Comparison of ENCODE assay signal across 8 cellular contexts in genomic region chr22:42856865-42857704, GRCh38. TPM values are rescaled to one million over a fixed set of nuclear protein-coding genes. Genes with fewer than 3 reads are reported as not detected.
DNase-seq lines count a peak whose midpoint lies in the region; ATAC-seq, FAIRE-seq and TF ChIP-seq lines count a peak whose summit lies in the region.

A gene with protein sequence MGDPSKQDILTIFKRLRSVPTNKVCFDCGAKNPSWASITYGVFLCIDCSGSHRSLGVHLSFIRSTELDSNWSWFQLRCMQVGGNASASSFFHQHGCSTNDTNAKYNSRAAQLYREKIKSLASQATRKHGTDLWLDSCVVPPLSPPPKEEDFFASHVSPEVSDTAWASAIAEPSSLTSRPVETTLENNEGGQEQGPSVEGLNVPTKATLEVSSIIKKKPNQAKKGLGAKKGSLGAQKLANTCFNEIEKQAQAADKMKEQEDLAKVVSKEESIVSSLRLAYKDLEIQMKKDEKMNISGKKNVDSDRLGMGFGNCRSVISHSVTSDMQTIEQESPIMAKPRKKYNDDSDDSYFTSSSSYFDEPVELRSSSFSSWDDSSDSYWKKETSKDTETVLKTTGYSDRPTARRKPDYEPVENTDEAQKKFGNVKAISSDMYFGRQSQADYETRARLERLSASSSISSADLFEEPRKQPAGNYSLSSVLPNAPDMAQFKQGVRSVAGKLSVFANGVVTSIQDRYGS (minus strand): TSS chr22:42857273. CDS start chr22:42857182, 91 bp downstream.

- H3K27ac ChIP-seq in adrenal gland (peak within 1 kb of the TSS; percentile 97 to 100 (median 99)), heart left ventricle (peak within 1 kb of the TSS; percentile 87 to 98 (median 98)), transverse colon (peak within 1 kb of the TSS; percentile 94 to 98 (median 97))

- TF ChIP-seq POLR2A in GM12891 (IDR thresholded peaks at IDR 0.05; ENCODE audit: low read depth, low read length) (peak; percentile 83), adrenal gland (IDR thresholded peaks at IDR 0.05) (peak; percentile 91 to 96), heart left ventricle (IDR thresholded peaks at IDR 0.05) (peak; percentile 27 to 92), transverse colon (IDR thresholded peaks at IDR 0.05) (peak; percentile 81)

- no peak for TF ChIP-seq EP300 in transverse colon (IDR thresholded peaks at IDR 0.05; ENCODE audit: low read depth)

- WGBS in adrenal gland, 4 donors: 5 to 37% (median 13%) methylated on average over 11 to 111 of the region's 111 CpGs
- 5 to 25% (median 12%) methylated on average over 28 to 111 of the region's 111 CpGs for WGBS in heart left ventricle, 4 donors
- 21% methylated on average over 44 of the region's 111 CpGs; no CpG with 5 or more reads in 1 of the 2 donors for WGBS in transverse colon (ENCODE audit: low coverage in 1 of 2), 2 donors

- peak; percentile 98 for FAIRE-seq in GM12891 (lab: Jason Lieb, UNC)

- no peaks in the 10 kb centered on the region for H3K9me3 ChIP-seq in adrenal gland (replicated peaks in 1 of 3)
- H3K9me3 ChIP-seq in heart left ventricle: no peaks in the 10 kb centered on the region
- H3K9me3 ChIP-seq in transverse colon: no peaks in the 10 kb centered on the region

- TF ChIP-seq CTCF in adrenal gland (IDR thresholded peaks at IDR 0.05): no peak
- no peak for TF ChIP-seq CTCF in heart left ventricle (IDR thresholded peaks at IDR 0.05)
- no peak for TF ChIP-seq CTCF in transverse colon (IDR thresholded peaks at IDR 0.05)

- ATAC-seq in HG02798 (IDR thresholded peaks at IDR 0.05; ENCODE audit: poor library complexity, unreplicated experiment) (peak; percentile 93), heart left ventricle (peak; percentile 90 to 98 (median 96))

- H3K27me3 ChIP-seq in adrenal gland (no peaks in the 10 kb centered on the region), heart left ventricle (no peaks in the 10 kb centered on the region), transverse colon (no peaks in the 10 kb centered on the region)

- DNase-seq in GM12891 (ENCODE audit: insufficient read length, low spot score): peak; percentile 97
- peak; percentile 45 for DNase-seq in NCI-H1436 treated with DMSO at 0.1 percent for 48 hours (lab: John Stamatoyannopoulos, UW)
- peak; percentile 89 to 96 (median 91) for DNase-seq in T-helper 1 cell
- peak; percentile 91 to 96 (median 95) for DNase-seq in adrenal gland
- peak; percentile 94 to 98 (median 96) for DNase-seq in heart left ventricle
- DNase-seq in pons (ENCODE audit: low spot score): peak; percentile 87
- DNase-seq in transverse colon: peak; percentile 96

- H3K4me1 ChIP-seq in adrenal gland (replicated peaks in 1 of 2) (peaks cover 9 to 39% of the 10 kb centered on the region in 2 donors), heart left ventricle (peaks cover 0 to 35% (median 18%) of the 10 kb centered on the region in 12 donors), transverse colon (peaks cover 7 to 25% (median 20%) of the 10 kb centered on the region in 4 donors)

- H3K4me3 ChIP-seq in adrenal gland (peak within 1 kb of the TSS; percentile 61 to 97 (median 84)), heart left ventricle (peak within 1 kb of the TSS; percentile 72 to 95 (median 90)), transverse colon (peak within 1 kb of the TSS; percentile 35 to 87 (median 85))

- in situ Hi-C loops in transverse colon (cut with MboI; ENCODE audit: low pct_ligation_motif_present in 1 of 4, low pct_unique_long_range_greater_than_20kb in 1 of 4, low sequenced_read_pairs in 3 of 4): loop anchor here in 1 of 4 donors (25.0 kb wide), 2 partner anchors 180 to 195 kb away; no protein-coding TSS in a partner anchor

- intact Hi-C loops in adrenal gland (cut with DNase I): no loop called here
- intact Hi-C loops in heart left ventricle (cut with DNase I): loop anchor here in 3 of 10 donors (5.0 to 10.0 kb wide), 3 partner anchors 72 to 210 kb away; partner anchors contain the start of gene CYB5R3 (in 1 of the 3)
- intact Hi-C loops in transverse colon (cut with DNase I; ENCODE audit: low total_unique reads): no loop called here

- H3K36me3 ChIP-seq in adrenal gland (replicated peaks in 1 of 2): no peaks in the 10 kb centered on the region
- H3K36me3 ChIP-seq in heart left ventricle: peaks cover 0 to 4% (median 0%) of the 10 kb centered on the region in 9 donors
- H3K36me3 ChIP-seq in transverse colon: no peaks in the 10 kb centered on the region

TF ChIP-seq in GM12891, 5 proteins besides CTCF, POLR2A, EP300 and RAD21:
- TF ChIP-seq POU2F2 (IDR thresholded peaks at IDR 0.05; ENCODE audit: low read depth, low read length): 0 out of 2 replicates have a peak, but pooled peaks have one; percentile 27
- TF ChIP-seq SPI1 (IDR thresholded peaks at IDR 0.05; ENCODE audit: low read depth, low read length): no peak
- TF ChIP-seq PAX5 (IDR thresholded peaks at IDR 0.05; ENCODE audit: insufficient read depth, low read length, severe bottlenecking): peak; percentile 69
- peak; percentile 77 for TF ChIP-seq POLR2AphosphoS5 (IDR thresholded peaks at IDR 0.05; ENCODE audit: low read depth, low read length)
- peak; percentile 61 for TF ChIP-seq TAF1 (IDR thresholded peaks at IDR 0.05; ENCODE audit: low read depth, low read length)

RNA-seq across cellular contexts. Expression of the gene that starts here (rescaled TPM):
- polyA plus RNA-seq in GM12891 (2012; ENCODE audit: low read depth, missing spikeins): 31.4 TPM
- total RNA-seq in adrenal gland (100 to 1,000 TPM in 7 of 8 donors, 10 to 100 TPM in 1; 98.9 to 183 (median 118) TPM), heart left ventricle (10 to 100 TPM; 15.4 to 30.9 (median 25.1) TPM), transverse colon (10 to 100 TPM; 24.3 to 43.5 (median 33.3) TPM)
- polyA plus RNA-seq in adrenal gland (100 to 1,000 TPM in 1 of 3 donors, 10 to 100 TPM in 2; 48.7 to 268 (median 71.7) TPM), heart left ventricle (10 to 100 TPM; 13.3 to 34.0 TPM)

Comparison
In these comparisons a context has a peak if more than half of its experiments do, and no peak if none do; other contexts are left out.
1. Peak in every context shown above with its lines: DNase-seq, ATAC-seq, H3K4me3 ChIP-seq and H3K27ac ChIP-seq.
2. DNase-seq: peak in every context shown above with its lines; median percentile 97 in GM12891; 96 in heart left ventricle; 96 in transverse colon; 95 in adrenal gland; 91 in T-helper 1 cell; 87 in pons; 45 in NCI-H1436 treated with DMSO at 0.1 percent for 48 hours.